21 cellular contexts compared by ENCODE assay signal in genomic region chr4:54149323-54149722, GRCh38. TPM values are rescaled to one million over a fixed set of nuclear protein-coding genes. Genes with fewer than 3 reads are reported as not detected.
DNase-seq lines count a peak whose midpoint lies in the region; ATAC-seq and TF ChIP-seq lines count a peak whose summit lies in the region.
"Had no signal": no experiment of that assay in that cellular context is flagged by ENCODE, and none has a peak within 500 bp of the region (broad histone marks: within the 10 kb centered on the region; RNA-seq: fewer than 3 reads in every experiment).

No MANE protein-coding gene starts in this region.

- 56% methylated on average over 37 of the region's 46 CpGs; no CpG with 5 or more reads in 1 of the 2 donors for WGBS in testis, 2 donors

- H3K4me1 Mint-ChIP-seq in stimulated activated naive CD8-positive, alpha-beta T cell treated with anti-CD3 and anti-CD28 coated beads, Interleukin-15, amount 100 ng/mL, for 72 hours, result peaks cover 13% of the 10 kb centered on the region
- H3K4me1 Mint-ChIP-seq: GM23338 had no signal

- H3K27ac ChIP-seq in testis, result no peak overlapping the region
- H3K27ac ChIP-seq: HL-60 had no signal

- H3K36me3 ChIP-seq in kidney epithelial cell (ENCODE audit: control insufficient read depth, insufficient read depth, low read length) (no peaks in the 10 kb centered on the region), testis (ENCODE audit: low read depth, missing control alignments) (no peaks in the 10 kb centered on the region)
- H3K36me3 ChIP-seq: BE2C had no signal

- no peaks in the 10 kb centered on the region for H3K9me3 ChIP-seq in testis
- H3K9me3 ChIP-seq: BE2C had no signal

- H3K27me3 Mint-ChIP-seq in stimulated activated naive CD8-positive, alpha-beta T cell treated with anti-CD3 and anti-CD28 coated beads, Interleukin-15, amount 100 ng/mL, for 72 hours, result no peaks in the 10 kb centered on the region

- no peak overlapping the region for H3K4me3 Mint-ChIP-seq in stimulated activated naive CD8-positive, alpha-beta T cell treated with anti-CD3 and anti-CD28 coated beads, Interleukin-15, amount 100 ng/mL, for 72 hours
- H3K4me3 Mint-ChIP-seq: CD4-positive, CD25-positive, alpha-beta regulatory T cell; GM23338 had no signal

- no peak for DNase-seq in stimulated activated naive CD8-positive, alpha-beta T cell treated with anti-CD3 and anti-CD28 coated beads, Interleukin-15, amount 100 ng/mL, for 72 hours
- no peak for DNase-seq in stimulated activated naive CD8-positive, alpha-beta T cell treated with anti-CD3 and anti-CD28 coated beads, Interleukin-15, Interleukin-2, amounts not matched to agents 100 U/mL and 50 U/mL, for 24 hours
- no peak for DNase-seq in kidney epithelial cell (ENCODE audit: low read depth)
- no peak for DNase-seq in testis
- DNase-seq in GM20000 (ENCODE audit: low spot score), result no peak
- DNase-seq: ACHN; BE2C; C1 segment of cervical spinal cord; CD4-positive, CD25-positive, alpha-beta regulatory T cell; CD8-positive, alpha-beta memory T cell; COR-L47; DMS 273 treated with DMSO at 0.1 percent for 48 hours; DMS53; DND-41; EL; HCEC 1CT had no signal

- intact Hi-C loops in testis (cut with DNase I; ENCODE audit: low total_unique reads), result no loop called here

- H3K27me3 ChIP-seq in kidney epithelial cell (ENCODE audit: control insufficient read depth, insufficient read depth, low read length) (no peaks in the 10 kb centered on the region), testis (no peaks in the 10 kb centered on the region)
- H3K27me3 ChIP-seq: BE2C had no signal

- H3K27ac Mint-ChIP-seq in stimulated activated naive CD8-positive, alpha-beta T cell treated with anti-CD3 and anti-CD28 coated beads, Interleukin-15, amount 100 ng/mL, for 72 hours, result no peak overlapping the region
- H3K27ac Mint-ChIP-seq: CD4-positive, CD25-positive, alpha-beta regulatory T cell; CD8-positive, alpha-beta memory T cell; GM23338 had no signal

- H3K4me3 ChIP-seq in kidney epithelial cell (ENCODE audit: low read depth, low read length) (peak overlapping the region; percentile 9), testis (peak overlapping the region; percentile 39 to 45)
- H3K4me3 ChIP-seq: GM12878, GM23338 had no signal

- no peak for TF ChIP-seq POLR2A in testis (IDR thresholded peaks at IDR 0.05)

- peaks cover 5 to 13% of the 10 kb centered on the region in 2 donors for H3K9me3 Mint-ChIP-seq in stimulated activated naive CD8-positive, alpha-beta T cell treated with anti-CD3 and anti-CD28 coated beads, Interleukin-15, amount 100 ng/mL, for 72 hours

- ATAC-seq in stimulated activated naive CD8-positive, alpha-beta T cell treated with anti-CD3 and anti-CD28 coated beads, Interleukin-15, amount 100 ng/mL, for 72 hours, result peak; percentile 43
- ATAC-seq in stimulated activated naive CD8-positive, alpha-beta T cell treated with anti-CD3 and anti-CD28 coated beads, Interleukin-15, Interleukin-2, amounts not matched to agents 100 U/mL and 50 U/mL, for 24 hours, result no peak
- ATAC-seq in HG02885 (IDR thresholded peaks at IDR 0.05; ENCODE audit: poor library complexity, unreplicated experiment), result no peak
- ATAC-seq: GM12878, GM23338 had no signal

- TF ChIP-seq CTCF in kidney epithelial cell (IDR thresholded peaks at IDR 0.05; ENCODE audit: insufficient read depth, low read length, poor library complexity, severe bottlenecking), result no peak
- no peak for TF ChIP-seq CTCF in testis (IDR thresholded peaks at IDR 0.05)
- no peak for TF ChIP-seq CTCF in GM20000 (IDR thresholded peaks at IDR 0.05; ENCODE audit: extremely low read depth, missing control alignments)

- no peaks in the 10 kb centered on the region for H3K4me1 ChIP-seq in testis
- H3K4me1 ChIP-seq: BE2C had no signal

RNA-seq across cellular contexts. Expression of gene GSX2, which starts 49.4 kb away (rescaled TPM):
- total RNA-seq in kidney epithelial cell (not detected in 2 replicates), testis (1 to 10 TPM; 1.8 to 2.0 TPM)
- 1.1 TPM for polyA plus RNA-seq in testis (ENCODE audit: insufficient read depth, low read depth, low replicate concordance)
- total RNA-seq: CD4-positive, CD25-positive, alpha-beta regulatory T cell; CD8-positive, alpha-beta memory T cell; GM23338; HT1080 had no signal
- polyA plus RNA-seq: CD4-positive, CD25-positive, alpha-beta regulatory T cell; CD8-positive, alpha-beta memory T cell had no signal
